10 cellular contexts compared by ENCODE assay signal in the genomic region with DNA sequence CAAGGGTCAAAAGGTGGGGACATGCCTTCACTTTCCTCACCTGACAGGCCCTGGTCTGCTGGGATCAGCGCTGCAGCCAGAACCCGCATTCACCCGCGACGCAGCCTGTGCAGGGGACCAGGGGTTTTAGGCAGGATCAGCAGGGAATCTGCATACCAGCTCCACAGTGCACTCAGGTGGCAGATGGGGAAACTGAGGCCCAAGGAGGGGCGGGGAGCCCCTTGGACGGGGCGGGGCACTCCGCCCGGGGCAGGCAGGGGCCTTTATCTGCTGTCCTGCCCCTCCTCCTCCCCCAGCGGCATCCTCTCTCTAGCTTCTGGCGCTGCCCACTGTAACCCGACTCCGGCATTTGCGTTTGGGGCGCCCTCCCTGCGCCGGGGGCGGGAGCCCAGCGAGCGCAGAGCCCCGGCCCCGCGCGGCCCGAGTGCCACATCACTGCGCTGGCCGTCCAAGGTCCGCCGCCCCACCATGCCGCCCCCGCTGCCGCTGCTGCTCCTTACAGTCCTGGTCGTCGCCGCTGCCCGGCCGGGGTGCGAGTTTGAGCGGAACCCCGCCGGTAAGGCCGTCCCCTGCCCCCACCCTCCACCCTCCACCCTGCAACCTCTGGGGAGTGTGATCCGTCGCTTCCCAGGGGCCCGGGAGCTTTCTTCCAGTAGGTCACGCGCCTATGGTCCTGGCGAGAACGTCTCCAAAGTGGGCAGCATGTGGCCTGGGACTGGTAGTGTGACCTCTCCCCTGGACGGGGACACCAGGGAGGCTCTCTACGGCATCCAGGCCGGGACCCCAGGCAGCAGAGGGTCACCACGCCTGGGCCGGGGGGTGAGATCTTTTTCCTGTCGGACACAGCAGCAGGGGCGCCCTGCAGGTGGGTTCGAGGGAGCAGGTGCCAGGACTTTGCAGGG. TPM values are rescaled to one million over a fixed set of nuclear protein-coding genes. Genes with fewer than 3 reads are reported as not detected.
DNase-seq lines count a peak whose midpoint lies in the region; ATAC-seq and TF ChIP-seq lines count a peak whose summit lies in the region.
"Had no signal": no experiment of that assay in that cellular context is flagged by ENCODE, and none has a peak within 500 bp of the region (broad histone marks: within the 10 kb centered on the region; RNA-seq: fewer than 3 reads in every experiment).

A gene (plus strand): TSS at position 400 of the 902 bp plus-strand sequence. CDS start 69 bp downstream, at position 469.

- DNase-seq in Daoy (ENCODE audit: low read depth) (peak; percentile 46), RWPE2 (ENCODE audit: low spot score) (no peak), glutamatergic neuron (peak; percentile 46), cerebellum (ENCODE audit: low spot score) (no peak)
- no peak for DNase-seq in stimulated activated CD4-positive, alpha-beta T cell treated with anti-CD3 and anti-CD28 coated beads, Interleukin-1b, Interleukin-23, amount 100 ng/mL, for 48 hours
- DNase-seq: NCI-H1048, substantia nigra had no signal

- H3K4me1 ChIP-seq in RWPE2 (ENCODE audit: insufficient read depth, poor library complexity, severe bottlenecking) (no peaks in the 10 kb centered on the region), rectal smooth muscle tissue (ENCODE audit: control insufficient read depth, insufficient read depth, low read length) (no peaks in the 10 kb centered on the region)

- H3K4me3 Mint-ChIP-seq in glutamatergic neuron (ENCODE audit: unreplicated experiment), result no peak within 1 kb of the TSS

- no peak within 1 kb of the TSS for H3K27ac Mint-ChIP-seq in glutamatergic neuron (ENCODE audit: unreplicated experiment)

- H3K27me3 Mint-ChIP-seq in glutamatergic neuron (ENCODE audit: unreplicated experiment), result peaks cover 10% of the 10 kb centered on the region

- H3K9me3 ChIP-seq in RWPE2 (ENCODE audit: severe bottlenecking), result no peaks in the 10 kb centered on the region

- TF ChIP-seq CTCF in RWPE2 (IDR thresholded peaks at IDR 0.05; ENCODE audit: poor library complexity, severe bottlenecking), result no peak
- no peak for TF ChIP-seq CTCF in glutamatergic neuron (IDR thresholded peaks at IDR 0.05; ENCODE audit: partially characterized antibody, unreplicated experiment)

- H3K4me3 ChIP-seq in RWPE2 (ENCODE audit: severe bottlenecking), result peak within 1 kb of the TSS; percentile 26
- peak within 1 kb of the TSS; percentile 5 for H3K4me3 ChIP-seq in rectal smooth muscle tissue (ENCODE audit: low read length)

- H3K27me3 ChIP-seq in RWPE2 (ENCODE audit: insufficient read depth, poor library complexity, severe bottlenecking), result peaks cover 13% of the 10 kb centered on the region
- H3K27me3 ChIP-seq in rectal smooth muscle tissue (ENCODE audit: control insufficient read depth, insufficient read depth, low read length), result peaks cover 25% of the 10 kb centered on the region

- peaks cover 3% of the 10 kb centered on the region for H3K9me3 Mint-ChIP-seq in glutamatergic neuron (ENCODE audit: unreplicated experiment)

- no peak within 1 kb of the TSS for H3K9ac ChIP-seq in rectal smooth muscle tissue (ENCODE audit: low read length)

- no peaks in the 10 kb centered on the region for H3K36me3 Mint-ChIP-seq in glutamatergic neuron (ENCODE audit: unreplicated experiment)

- ATAC-seq in RWPE2 (ENCODE audit: low read depth), result peak; percentile 64
- no peak for ATAC-seq in GM21737 (IDR thresholded peaks at IDR 0.05; ENCODE audit: unreplicated experiment)
- no peak for ATAC-seq in HG03108 (IDR thresholded peaks at IDR 0.05; ENCODE audit: unreplicated experiment)

- no peak within 1 kb of the TSS for H3K27ac ChIP-seq in RWPE2 (ENCODE audit: poor library complexity, severe bottlenecking)
- H3K27ac ChIP-seq in rectal smooth muscle tissue (ENCODE audit: low read depth, low read length), result no peak within 1 kb of the TSS

- no peaks in the 10 kb centered on the region for H3K36me3 ChIP-seq in RWPE2 (ENCODE audit: low read depth)
- H3K36me3 ChIP-seq in rectal smooth muscle tissue (ENCODE audit: control insufficient read depth, insufficient read depth, low read length), result no peaks in the 10 kb centered on the region

- peaks cover 11% of the 10 kb centered on the region for H3K4me1 Mint-ChIP-seq in glutamatergic neuron (ENCODE audit: low read depth, unreplicated experiment)

RNA-seq across cellular contexts. Expression of the gene that starts here (rescaled TPM):
- 0.80 and 0.83 TPM in 2 replicates for total RNA-seq in Daoy (2014; rRNA removed; shearing (Covaris generic))
- total RNA-seq in glutamatergic neuron (ENCODE audit: unreplicated experiment) (0.27 TPM), cerebellum (5.0 TPM)

Comparison
In these comparisons a context has a peak if more than half of its experiments do, and no peak if none do; other contexts are left out.
1. Peak in DNase-seq in Daoy; RNA of the gene not detected or under 1 TPM.
2. Peak in DNase-seq in glutamatergic neuron; RNA of the gene not detected or under 1 TPM.